Comparison of ENCODE assay signal across 1 cellular context in the genomic region with DNA sequence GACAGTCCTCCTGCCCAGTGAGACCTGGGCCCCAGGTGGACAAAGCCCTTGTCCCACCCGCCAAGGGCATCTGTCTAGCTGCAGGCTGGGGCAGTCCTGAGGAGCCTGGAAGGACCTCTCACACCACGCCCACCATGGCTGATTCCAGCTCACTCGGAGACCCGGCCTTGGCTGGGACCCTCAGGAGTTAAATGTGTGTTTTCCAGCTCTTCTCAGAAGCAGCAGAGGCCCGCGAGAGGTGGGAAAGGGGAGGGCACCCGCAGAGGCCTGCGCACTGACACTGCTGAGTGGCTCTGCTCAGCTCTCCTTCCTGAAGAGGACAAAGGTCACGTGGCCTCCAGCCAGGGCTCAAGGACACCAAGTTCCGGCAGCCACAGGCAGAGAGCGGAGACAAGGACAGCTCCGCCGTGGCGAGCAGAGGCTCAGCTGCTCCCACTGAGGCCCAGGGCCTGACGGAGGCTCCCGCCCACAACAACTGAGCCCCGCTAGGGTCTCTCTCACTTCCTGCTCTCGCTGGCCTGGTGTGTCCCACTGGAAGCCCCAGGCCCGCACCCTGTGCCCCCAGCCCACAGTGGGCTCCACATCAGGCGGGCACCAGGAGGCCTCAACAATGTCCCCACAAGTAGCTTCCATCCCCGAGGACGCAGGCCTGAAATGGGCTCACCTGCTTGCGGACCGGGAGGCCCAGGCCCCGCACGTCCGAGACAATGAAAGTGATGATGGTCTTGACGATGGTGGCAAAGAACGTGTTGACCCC.
TF ChIP-seq lines count a peak whose summit lies in the region.

No MANE protein-coding gene starts in this region.

TF ChIP-seq in liver, 16 proteins besides CTCF, POLR2A, EP300 and RAD21 (continued from another document):
- TF ChIP-seq, protein P1, sequence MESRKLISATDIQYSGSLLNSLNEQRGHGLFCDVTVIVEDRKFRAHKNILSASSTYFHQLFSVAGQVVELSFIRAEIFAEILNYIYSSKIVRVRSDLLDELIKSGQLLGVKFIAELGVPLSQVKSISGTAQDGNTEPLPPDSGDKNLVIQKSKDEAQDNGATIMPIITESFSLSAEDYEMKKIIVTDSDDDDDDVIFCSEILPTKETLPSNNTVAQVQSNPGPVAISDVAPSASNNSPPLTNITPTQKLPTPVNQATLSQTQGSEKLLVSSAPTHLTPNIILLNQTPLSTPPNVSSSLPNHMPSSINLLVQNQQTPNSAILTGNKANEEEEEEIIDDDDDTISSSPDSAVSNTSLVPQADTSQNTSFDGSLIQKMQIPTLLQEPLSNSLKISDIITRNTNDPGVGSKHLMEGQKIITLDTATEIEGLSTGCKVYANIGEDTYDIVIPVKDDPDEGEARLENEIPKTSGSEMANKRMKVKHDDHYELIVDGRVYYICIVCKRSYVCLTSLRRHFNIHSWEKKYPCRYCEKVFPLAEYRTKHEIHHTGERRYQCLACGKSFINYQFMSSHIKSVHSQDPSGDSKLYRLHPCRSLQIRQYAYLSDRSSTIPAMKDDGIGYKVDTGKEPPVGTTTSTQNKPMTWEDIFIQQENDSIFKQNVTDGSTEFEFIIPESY (IDR thresholded peaks at IDR 0.05) = peak; percentile 97
- no peak for TF ChIP-seq TAF1 (conservative IDR thresholded peaks at IDR 0.05)
- TF ChIP-seq, protein P2, sequence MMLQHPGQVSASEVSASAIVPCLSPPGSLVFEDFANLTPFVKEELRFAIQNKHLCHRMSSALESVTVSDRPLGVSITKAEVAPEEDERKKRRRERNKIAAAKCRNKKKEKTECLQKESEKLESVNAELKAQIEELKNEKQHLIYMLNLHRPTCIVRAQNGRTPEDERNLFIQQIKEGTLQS (IDR thresholded peaks at IDR 0.05) = no peak
- no peak for TF ChIP-seq GABPA (IDR thresholded peaks at IDR 0.05 in 1 of 2, conservative IDR thresholded peaks at IDR 0.05 in 1 of 2)
- TF ChIP-seq, protein P3, sequence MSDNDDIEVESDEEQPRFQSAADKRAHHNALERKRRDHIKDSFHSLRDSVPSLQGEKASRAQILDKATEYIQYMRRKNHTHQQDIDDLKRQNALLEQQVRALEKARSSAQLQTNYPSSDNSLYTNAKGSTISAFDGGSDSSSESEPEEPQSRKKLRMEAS (IDR thresholded peaks at IDR 0.05) = no peak
- TF ChIP-seq YY1 (IDR thresholded peaks at IDR 0.05) = peak; percentile 54
- peak; percentile 77 for TF ChIP-seq HNF4G (IDR thresholded peaks at IDR 0.05)
- no peak for TF ChIP-seq FOXA1 (IDR thresholded peaks at IDR 0.05)
- TF ChIP-seq HNF4A (conservative IDR thresholded peaks at IDR 0.05) = peak; percentile 90 to 92
